Comparison of ENCODE assay signal across 1 cellular context in genomic region chr6:109095821-109096084, GRCh38.
TF ChIP-seq lines count a peak whose summit lies in the region.

No MANE protein-coding gene starts in this region.

TF ChIP-seq in WTC11, 78 proteins besides CTCF, POLR2A, EP300 and RAD21 (continued from another document):
- no peak for TF ChIP-seq ATF6 (CRISPR knock-in tag; IDR thresholded peaks at IDR 0.05)
- TF ChIP-seq ZNF121 (CRISPR knock-in tag; IDR thresholded peaks at IDR 0.05), result no peak
- TF ChIP-seq NR3C1 (CRISPR knock-in tag; conservative IDR thresholded peaks at IDR 0.05; ENCODE audit: low read depth), result no peak
- TF ChIP-seq HMGXB4 (CRISPR knock-in tag; IDR thresholded peaks at IDR 0.05), result no peak
- TF ChIP-seq RORB (CRISPR knock-in tag; IDR thresholded peaks at IDR 0.05), result no peak
- TF ChIP-seq ZNF232 (CRISPR knock-in tag; IDR thresholded peaks at IDR 0.05), result no peak
